Comparison of ENCODE assay signal across 27 cellular contexts in the genomic region with DNA sequence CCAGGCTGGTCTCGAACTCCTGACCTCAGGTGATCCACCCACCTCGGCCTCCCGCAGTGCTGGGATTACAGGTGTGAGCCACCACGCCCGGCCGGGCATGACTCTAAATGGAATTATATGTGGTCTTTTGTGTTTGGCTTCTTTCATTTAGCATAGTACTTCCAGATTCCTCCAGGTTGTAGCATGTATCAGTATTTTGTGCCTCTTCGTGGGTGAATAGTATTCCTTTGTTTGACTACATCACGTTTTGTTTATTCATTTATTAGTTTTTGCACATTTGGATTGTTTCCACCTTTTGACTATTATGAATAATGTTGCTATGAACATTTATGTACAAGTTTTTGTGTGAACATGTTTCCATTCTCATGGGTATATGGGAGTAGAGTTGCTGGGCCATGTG.
"Had no signal": no experiment of that assay in that cellular context is flagged by ENCODE, and none has a peak within 500 bp of the region (broad histone marks: within the 10 kb centered on the region; RNA-seq: fewer than 3 reads in every experiment).

No MANE protein-coding gene starts in this region.

- H3K27ac ChIP-seq: colonic mucosa, epithelial cell of prostate, esophagus squamous epithelium, gastroesophageal sphincter, heart left ventricle, left lung, lower lobe of right lung had no signal

- H3K27me3 ChIP-seq: colonic mucosa, esophagus squamous epithelium, gastroesophageal sphincter, heart left ventricle, left lung had no signal

- H3K36me3 ChIP-seq: colonic mucosa, esophagus squamous epithelium, gastroesophageal sphincter, heart left ventricle, left lung, lower lobe of right lung had no signal

- H3K4me3 Mint-ChIP-seq: dendritic cell treated with granulocyte-macrophage colony-stimulating factor and Interleukin-4, amounts not matched to agents 40 ng/mL and 50 ng/mL, for 4 days; effector memory CD8-positive, alpha-beta T cell; endodermal cell; mesothelial cell of epicardium; naive B cell; naive thymus-derived CD8-positive, alpha-beta T cell had no signal

- ATAC-seq: effector memory CD8-positive, alpha-beta T cell; esophagus mucosa; gastroesophageal sphincter; heart left ventricle; left cardiac atrium; left lung; left ventricle myocardium superior; lower lobe of right lung; naive thymus-derived CD8-positive, alpha-beta T cell had no signal

- H3K9me3 ChIP-seq: colonic mucosa, esophagus squamous epithelium, gastroesophageal sphincter, heart left ventricle, left lung, lower lobe of right lung, mucosa of descending colon had no signal

- H3K27ac Mint-ChIP-seq: dendritic cell treated with granulocyte-macrophage colony-stimulating factor and Interleukin-4, amounts not matched to agents 40 ng/mL and 50 ng/mL, for 4 days; effector memory CD8-positive, alpha-beta T cell; endodermal cell; mesothelial cell of epicardium; naive B cell; naive thymus-derived CD8-positive, alpha-beta T cell had no signal

- FAIRE-seq: endometrium, frontal cortex, islet of Langerhans, keratinocyte had no signal

- H3K27me3 Mint-ChIP-seq: dendritic cell treated with granulocyte-macrophage colony-stimulating factor and Interleukin-4, amounts not matched to agents 40 ng/mL and 50 ng/mL, for 4 days; effector memory CD8-positive, alpha-beta T cell; naive B cell; naive thymus-derived CD8-positive, alpha-beta T cell had no signal

- DNase-seq: colonic mucosa; cortex of kidney; effector CD8-positive, alpha-beta T cell; effector memory CD8-positive, alpha-beta T cell; endodermal cell; erythroblast; esophagus squamous epithelium; foreskin fibroblast; heart left ventricle; hippocampal formation; left cardiac atrium; left lung; left ventricle myocardium superior; lower lobe of right lung; mesenchymal stem cell; mucosa of descending colon; naive B cell; naive thymus-derived CD8-positive, alpha-beta T cell had no signal

- H3K4me3 ChIP-seq: colonic mucosa, esophagus squamous epithelium, gastroesophageal sphincter, heart left ventricle, left lung, lower lobe of right lung, mucosa of descending colon had no signal

- H3K4me1 ChIP-seq: colonic mucosa, left lung, lower lobe of right lung had no signal

- H3K9me3 Mint-ChIP-seq: dendritic cell treated with granulocyte-macrophage colony-stimulating factor and Interleukin-4, amounts not matched to agents 40 ng/mL and 50 ng/mL, for 4 days; effector memory CD8-positive, alpha-beta T cell; endodermal cell; naive B cell; naive thymus-derived CD8-positive, alpha-beta T cell had no signal
